Comparison of ENCODE assay signal across 8 cellular contexts in genomic region chr14:103104654-103105511, GRCh38. TPM values are rescaled to one million over a fixed set of nuclear protein-coding genes. Genes with fewer than 3 reads are reported as not detected.
DNase-seq lines count a peak whose midpoint lies in the region; ATAC-seq and TF ChIP-seq lines count a peak whose summit lies in the region.

No MANE protein-coding gene starts in this region.

- DNase-seq in NCI-H1436 (lab: John Stamatoyannopoulos, UW) (peak; percentile 55), NCI-H1436 treated with DMSO at 0.1 percent for 48 hours (lab: John Stamatoyannopoulos, UW) (no peak), KG1 (lab: John Stamatoyannopoulos, UW) (peak; percentile 29), T-helper 17 cell (peak; percentile 66 to 76 (median 75)), adrenal gland (peak in 6 of 7 donors; percentile 57 to 73 (median 68)), hepatocyte (ENCODE audit: low spot score) (peak; percentile 87)
- DNase-seq in stimulated activated CD4-positive, alpha-beta T cell treated with anti-CD3 and anti-CD28 coated beads, Interleukin-12 subunit alpha, Interleukin-12 subunit beta, amount 100 ng/mL, for 4 hours: peak; percentile 74

- H3K9me2 ChIP-seq in hepatocyte (replicated peaks; ENCODE audit: insufficient read depth): no peaks in the 10 kb centered on the region

- H3K79me2 ChIP-seq in hepatocyte: no peaks in the 10 kb centered on the region

- peaks cover 9% of the 10 kb centered on the region for H3K4me1 Mint-ChIP-seq in T-helper 17 cell

- H3K27me3 ChIP-seq in adrenal gland: peaks cover 17% of the 10 kb centered on the region
- no peaks in the 10 kb centered on the region for H3K27me3 ChIP-seq in hepatocyte

- no peaks in the 10 kb centered on the region for H3K36me3 ChIP-seq in adrenal gland (replicated peaks in 1 of 2)
- H3K36me3 ChIP-seq in hepatocyte (replicated peaks; ENCODE audit: insufficient read depth, low read depth): no peaks in the 10 kb centered on the region

- intact Hi-C loops in adrenal gland (cut with DNase I): loop anchor here (2.0 to 5.0 kb wide), 4 partner anchors 36 to 188 kb away; no protein-coding TSS in a partner anchor

- no peak overlapping the region for H3K27ac Mint-ChIP-seq in T-helper 17 cell

- H3K4me3 Mint-ChIP-seq in T-helper 17 cell: peak overlapping the region; percentile 45

- H3K4me2 ChIP-seq in hepatocyte: peak overlapping the region; percentile 70

- ATAC-seq in T-helper 17 cell (peak; percentile 93), HG03039 (IDR thresholded peaks at IDR 0.05; ENCODE audit: unreplicated experiment) (no peak)

- peaks cover 11 to 20% of the 10 kb centered on the region in 2 donors for H3K4me1 ChIP-seq in adrenal gland (replicated peaks in 1 of 2)
- H3K4me1 ChIP-seq in hepatocyte (ENCODE audit: insufficient read depth): peaks cover 27% of the 10 kb centered on the region

- 9 to 14% (median 11%) methylated on average over 21 to 61 of the region's 61 CpGs for WGBS in adrenal gland, 4 donors
- 26% methylated on average over 46 of the region's 61 CpGs for WGBS in hepatocyte (ENCODE audit: low lambda C conversion rate, missing lambda C conversion rate)

- H3K9me3 ChIP-seq in T-helper 17 cell (ENCODE audit: control insufficient read depth, low read length, poor library complexity, severe bottlenecking) (no peaks in the 10 kb centered on the region), adrenal gland (replicated peaks in 1 of 3) (no peaks in the 10 kb centered on the region), hepatocyte (ENCODE audit: low read depth) (no peaks in the 10 kb centered on the region)

- peaks cover 8% of the 10 kb centered on the region for H3K36me3 Mint-ChIP-seq in T-helper 17 cell (ENCODE audit: low read depth)

- H3K4me3 ChIP-seq in adrenal gland: no peak overlapping the region
- no peak overlapping the region for H3K4me3 ChIP-seq in hepatocyte

- no peak for TF ChIP-seq POLR2A in adrenal gland (IDR thresholded peaks at IDR 0.05)

- peaks cover 41% of the 10 kb centered on the region for H3K27me3 Mint-ChIP-seq in T-helper 17 cell

- no peak overlapping the region for H2AFZ ChIP-seq in hepatocyte

- H4K20me1 ChIP-seq in hepatocyte (ENCODE audit: insufficient read depth, poor library complexity, severe bottlenecking): no peaks in the 10 kb centered on the region

- TF ChIP-seq CTCF in adrenal gland (IDR thresholded peaks at IDR 0.05) (peak; percentile 90 to 98 (median 96)), hepatocyte (IDR thresholded peaks at IDR 0.05; ENCODE audit: poor library complexity) (peak; percentile 100)

- H3K27ac ChIP-seq in adrenal gland (no peak overlapping the region), hepatocyte (no peak overlapping the region)

RNA-seq across cellular contexts. Expression of gene EXOC3L4, which starts 10.4 kb away (rescaled TPM):
- not detected for total RNA-seq in T-helper 17 cell
- total RNA-seq in adrenal gland: 1 to 10 TPM in 4 of 8 donors, under 1 TPM in 4; 0.12 to 2.0 (median 1.3) TPM
- polyA plus RNA-seq in adrenal gland: 1 to 10 TPM in 2 of 3 donors, not detected in 1; 3.1 to 4.3 TPM
- 12.4 and 35.3 TPM in 2 replicates for total RNA-seq in hepatocyte
- 31.0 and 40.3 TPM in 2 replicates for polyA plus RNA-seq in hepatocyte

RNA-seq across cellular contexts. Expression of gene TNFAIP2, which starts 18.4 kb away (rescaled TPM):
- total RNA-seq in T-helper 17 cell (10 to 100 TPM in 1 of 2 donors, 1 to 10 TPM in 1; 6.3 to 20.6 TPM), adrenal gland (100 to 1,000 TPM in 4 of 8 donors, 10 to 100 TPM in 4; 41.2 to 290 (median 115) TPM), hepatocyte (14.0 and 16.0 TPM in 2 replicates)
- polyA plus RNA-seq in adrenal gland (100 to 1,000 TPM in 2 of 3 donors, 10 to 100 TPM in 1; 28.3 to 615 (median 532) TPM), hepatocyte (14.2 and 28.2 TPM in 2 replicates)

RNA-seq across cellular contexts. Expression of gene LBHD2, which starts 20.9 kb away (rescaled TPM):
- total RNA-seq in T-helper 17 cell (not detected), adrenal gland (not detected), hepatocyte (not detected in 2 replicates)
- polyA plus RNA-seq in adrenal gland (not detected), hepatocyte (0.21 TPM in 1 of 2 replicates, not detected in the other)

RNA-seq across cellular contexts. Expression of gene CDC42BPB, which starts 47.5 kb away (rescaled TPM):
- total RNA-seq in T-helper 17 cell (10 to 100 TPM; 11.6 to 16.3 TPM), adrenal gland (100 to 1,000 TPM in 1 of 8 donors, 10 to 100 TPM in 7; 71.2 to 108 (median 79.7) TPM), hepatocyte (41.7 and 60.6 TPM in 2 replicates)
- polyA plus RNA-seq in adrenal gland (10 to 100 TPM; 41.1 to 64.4 (median 49.9) TPM), hepatocyte (9.4 and 10.2 TPM in 2 replicates)
